Comparison of ENCODE assay signal across 23 cellular contexts in the genomic region with DNA sequence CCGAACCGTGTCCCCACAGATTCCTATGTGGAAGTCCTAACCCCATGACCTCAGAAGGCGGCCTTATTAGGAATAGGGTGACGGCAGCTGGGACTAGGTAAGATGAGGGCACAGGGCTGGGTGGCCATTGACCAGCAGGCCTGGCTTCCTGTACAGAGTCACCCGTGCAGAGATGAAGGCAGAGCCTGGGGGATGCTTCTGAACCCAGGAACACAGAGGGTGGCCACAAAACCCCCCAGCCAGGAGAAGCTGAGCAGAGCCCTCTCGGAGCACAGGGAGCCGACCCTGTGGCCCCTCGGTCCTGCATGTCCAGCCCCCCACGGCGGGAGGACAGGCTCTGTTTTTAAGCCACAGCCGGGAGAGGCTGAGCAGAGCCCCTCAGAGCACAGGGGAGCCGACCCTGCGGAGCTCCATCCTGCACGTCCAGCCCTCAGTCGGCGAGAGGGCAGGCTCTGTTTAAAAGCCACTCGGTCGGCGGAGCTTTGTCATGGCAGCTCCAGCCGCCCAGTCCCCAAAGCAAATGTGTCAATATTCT. TPM values are rescaled to one million over a fixed set of nuclear protein-coding genes. Genes with fewer than 3 reads are reported as not detected.
DNase-seq lines count a peak whose midpoint lies in the region; ATAC-seq and TF ChIP-seq lines count a peak whose summit lies in the region.
"Had no signal": no experiment of that assay in that cellular context is flagged by ENCODE, and none has a peak within 500 bp of the region (broad histone marks: within the 10 kb centered on the region; RNA-seq: fewer than 3 reads in every experiment).

No MANE protein-coding gene starts in this region.

- H3K4me3 ChIP-seq in SK-N-SH (ENCODE audit: low read depth in 2 of 2, low read length in 1 of 2), result no peak overlapping the region
- H3K4me3 ChIP-seq: tibial artery had no signal

- H2AFZ ChIP-seq in SK-N-SH (ENCODE audit: low read depth), result no peak overlapping the region

- H3K9me3 ChIP-seq in SK-N-SH (no peaks in the 10 kb centered on the region), T-helper 17 cell (ENCODE audit: control insufficient read depth, low read length, poor library complexity, severe bottlenecking) (no peaks in the 10 kb centered on the region)
- H3K9me3 ChIP-seq: tibial artery had no signal

- intact Hi-C loops in natural killer cell (cut with micrococcal nuclease), result no loop called here

- POLR2A ChIA-PET in SK-N-SH (lab: Yijun Ruan, JAX), result no interaction called here
- POLR2A ChIA-PET in naive thymus-derived CD8-positive, alpha-beta T cell (lab: Charles Lee), result no interaction called here

- no peak overlapping the region for H3K9ac ChIP-seq in SK-N-SH

- ATAC-seq in SK-N-SH treated with all-trans-retinoic acid at 6 μM for 48 hours (no peak), T-helper 17 cell (no peak), natural killer cell (no peak), HG03045 (IDR thresholded peaks at IDR 0.05; ENCODE audit: unreplicated experiment) (no peak), HG03095 (IDR thresholded peaks at IDR 0.05; ENCODE audit: unreplicated experiment) (no peak)
- no peak for ATAC-seq in naive thymus-derived CD8-positive, alpha-beta T cell

- H3K27me3 Mint-ChIP-seq in T-helper 17 cell, result no peaks in the 10 kb centered on the region
- peaks cover 0 to 9% of the 10 kb centered on the region in 2 donors for H3K27me3 Mint-ChIP-seq in natural killer cell (ENCODE audit: low read depth in 2 of 2)
- H3K27me3 Mint-ChIP-seq in naive thymus-derived CD8-positive, alpha-beta T cell, result peaks cover 0 to 3% (median under 1%) of the 10 kb centered on the region in 5 donors

- TF ChIP-seq CTCF in SK-N-SH (IDR thresholded peaks at IDR 0.05) (no peak), natural killer cell (IDR thresholded peaks at IDR 0.05) (no peak)

- H3K27ac Mint-ChIP-seq in T-helper 17 cell (peak overlapping the region; percentile 94), natural killer cell (no peak overlapping the region)
- peak overlapping the region in 1 of 10 donors; percentile 69 for H3K27ac Mint-ChIP-seq in naive thymus-derived CD8-positive, alpha-beta T cell
- H3K27ac Mint-ChIP-seq: dendritic cell treated with granulocyte-macrophage colony-stimulating factor and Interleukin-4, amounts not matched to agents 40 ng/mL and 50 ng/mL, for 4 days had no signal

- H3K4me3 Mint-ChIP-seq in T-helper 17 cell (peak overlapping the region; percentile 45), natural killer cell (no peak overlapping the region)
- H3K4me3 Mint-ChIP-seq in naive thymus-derived CD8-positive, alpha-beta T cell, result peak overlapping the region in 1 of 10 donors; percentile 62
- H3K4me3 Mint-ChIP-seq: dendritic cell treated with granulocyte-macrophage colony-stimulating factor and Interleukin-4, amounts not matched to agents 40 ng/mL and 50 ng/mL, for 4 days; nephron had no signal

- TF ChIP-seq RAD21 in SK-N-SH (IDR thresholded peaks at IDR 0.05; ENCODE audit: low read length), result no peak

- CTCF ChIA-PET in SK-N-SH (lab: Yijun Ruan, JAX), result interaction anchor here (1.0 kb wide), 1 partner anchor 12 kb away, joined by 3 read pairs; no protein-coding TSS in a partner anchor

- no peak overlapping the region for H3K27ac ChIP-seq in SK-N-SH (ENCODE audit: low read depth in 2 of 2, low read length in 1 of 2)
- H3K27ac ChIP-seq: 22Rv1, tibial artery had no signal

- no peaks in the 10 kb centered on the region for H3K79me2 ChIP-seq in SK-N-SH (ENCODE audit: insufficient read depth)

- no peaks in the 10 kb centered on the region for H3K27me3 ChIP-seq in SK-N-SH (ENCODE audit: insufficient read depth)

- H3K9me2 ChIP-seq in SK-N-SH, result no peaks in the 10 kb centered on the region

- H3K9me3 Mint-ChIP-seq in natural killer cell, result no peaks in the 10 kb centered on the region
- H3K9me3 Mint-ChIP-seq in naive thymus-derived CD8-positive, alpha-beta T cell, result no peaks in the 10 kb centered on the region
- H3K9me3 Mint-ChIP-seq: dendritic cell treated with granulocyte-macrophage colony-stimulating factor and Interleukin-4, amounts not matched to agents 40 ng/mL and 50 ng/mL, for 4 days; nephron had no signal

- no peaks in the 10 kb centered on the region for H3K36me3 Mint-ChIP-seq in T-helper 17 cell (ENCODE audit: low read depth)
- no peaks in the 10 kb centered on the region for H3K36me3 Mint-ChIP-seq in natural killer cell
- no peaks in the 10 kb centered on the region for H3K36me3 Mint-ChIP-seq in naive thymus-derived CD8-positive, alpha-beta T cell

- no peaks in the 10 kb centered on the region for H3K36me3 ChIP-seq in SK-N-SH (replicated peaks in 1 of 2; ENCODE audit: control insufficient read depth in 1 of 2, insufficient read depth in 2 of 2, low read length in 1 of 2)
- H3K36me3 ChIP-seq: tibial artery had no signal

- no peaks in the 10 kb centered on the region for H4K20me1 ChIP-seq in SK-N-SH (ENCODE audit: insufficient read depth)

- peaks cover 12 to 19% of the 10 kb centered on the region in 2 experiments; a peak in 3 of 4 replicates for H3K4me1 ChIP-seq in SK-N-SH (ENCODE audit: control insufficient read depth in 1 of 2, insufficient read depth in 2 of 2, low read depth in 1 of 2, low read length in 1 of 2)

- WGBS in SK-N-SH (ENCODE audit: low lambda C conversion rate), result 68% methylated on average over 20 of the region's 20 CpGs

- H3K4me1 Mint-ChIP-seq in T-helper 17 cell, result peaks cover 18% of the 10 kb centered on the region
- H3K4me1 Mint-ChIP-seq in natural killer cell, result peaks cover 0 to 13% of the 10 kb centered on the region in 2 donors
- peaks cover 4 to 21% (median 15%) of the 10 kb centered on the region in 4 donors for H3K4me1 Mint-ChIP-seq in naive thymus-derived CD8-positive, alpha-beta T cell

- no peak for TF ChIP-seq EP300 in SK-N-SH (IDR thresholded peaks at IDR 0.05; ENCODE audit: borderline replicate concordance in 1 of 2, low read depth in 1 of 2, low read length in 1 of 2)

- no peak overlapping the region for H3K4me2 ChIP-seq in SK-N-SH

- H3F3A ChIP-seq in SK-N-SH (replicated peaks; ENCODE audit: insufficient read depth), result no peaks in the 10 kb centered on the region

- DNase-seq in SK-N-SH (peak; percentile 30), 8988T (peak; percentile 22), T-helper 17 cell (no peak), natural killer cell (peak; percentile 8)
- DNase-seq in naive thymus-derived CD8-positive, alpha-beta T cell, result no peak
- DNase-seq: activated CD8-positive, alpha-beta memory T cell treated with anti-CD3 and anti-CD28 coated beads, Interleukin-2, amount 50 U/mL, for 4 hours; activated naive CD4-positive, alpha-beta T cell treated with Interleukin-2 at 50 U/mL for 16 hours; AML-193; amygdala; EL; Kasumi-1; NCI-H1694 treated with DMSO at 0.1 percent for 48 hours; NCI-H526 treated with DMSO at 0.1 percent for 48 hours; stimulated activated naive CD4-positive, alpha-beta T cell had no signal

TF ChIP-seq in SK-N-SH, 30 proteins besides CTCF, POLR2A, EP300 and RAD21 (continues in another document):
- TF ChIP-seq POLR2AphosphoS5 (IDR thresholded peaks at IDR 0.05; ENCODE audit: low read depth, low read length) (no peak), GABPA (IDR thresholded peaks at IDR 0.05; ENCODE audit: low read depth) (no peak), ELF1 (IDR thresholded peaks at IDR 0.05) (no peak), TEAD4 (IDR thresholded peaks at IDR 0.05; ENCODE audit: borderline replicate concordance, insufficient read depth) (no peak), YY1 (IDR thresholded peaks at IDR 0.05; ENCODE audit: low read depth) (no peak)
- TF ChIP-seq, protein P1, sequence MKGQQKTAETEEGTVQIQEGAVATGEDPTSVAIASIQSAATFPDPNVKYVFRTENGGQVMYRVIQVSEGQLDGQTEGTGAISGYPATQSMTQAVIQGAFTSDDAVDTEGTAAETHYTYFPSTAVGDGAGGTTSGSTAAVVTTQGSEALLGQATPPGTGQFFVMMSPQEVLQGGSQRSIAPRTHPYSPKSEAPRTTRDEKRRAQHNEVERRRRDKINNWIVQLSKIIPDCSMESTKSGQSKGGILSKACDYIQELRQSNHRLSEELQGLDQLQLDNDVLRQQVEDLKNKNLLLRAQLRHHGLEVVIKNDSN (IDR thresholded peaks at IDR 0.05; ENCODE audit: borderline replicate concordance, low read depth), result no peak

TF ChIP-seq in SK-N-SH treated with all-trans-retinoic acid at 6 μM for 48 hours, 23 proteins besides CTCF, POLR2A, EP300 and RAD21 (continues in another document):
- TF ChIP-seq PPARA (CRISPR knock-in tag; IDR thresholded peaks at IDR 0.05; ENCODE audit: borderline replicate concordance) (no peak), ARNTL (CRISPR knock-in tag; IDR thresholded peaks at IDR 0.05; ENCODE audit: borderline replicate concordance, low read depth) (no peak), SNAI2 (CRISPR knock-in tag; IDR thresholded peaks at IDR 0.05) (no peak), RARB (CRISPR knock-in tag; IDR thresholded peaks at IDR 0.05) (no peak), ZNF8 (CRISPR knock-in tag; IDR thresholded peaks at IDR 0.05) (no peak), ZFP3 (CRISPR knock-in tag; IDR thresholded peaks at IDR 0.05) (no peak), ESRRG (CRISPR knock-in tag; IDR thresholded peaks at IDR 0.05) (no peak)

RNA-seq across cellular contexts. Expression of a gene that starts 2.7 kb away (rescaled TPM):
- not detected in 2 replicates for polyA plus RNA-seq in SK-N-SH (2012; rRNA removed)
- not detected in 2 replicates for polyA plus RNA-seq in SK-N-SH (2012; cell fraction: cytosol; rRNA removed)
- polyA plus RNA-seq in SK-N-SH (2012; cell fraction: nucleus; rRNA removed), result not detected in 2 replicates
- total RNA-seq in T-helper 17 cell (10 to 100 TPM in 1 of 2 donors, 1 to 10 TPM in 1; 8.1 to 10.4 TPM), natural killer cell (under 1 TPM in 1 of 3 donors, not detected in 2; 0.45 TPM)
- under 1 TPM; 0.23 to 0.47 TPM for total RNA-seq in naive thymus-derived CD8-positive, alpha-beta T cell
- polyA plus RNA-seq in naive thymus-derived CD8-positive, alpha-beta T cell, result 1 to 10 TPM in 1 of 3 donors, under 1 TPM in 2; 0.15 to 6.0 (median 0.60) TPM
- total RNA-seq: glomerular endothelial cell had no signal

RNA-seq across cellular contexts. Expression of a gene that starts 13.6 kb away (rescaled TPM):
- polyA plus RNA-seq in SK-N-SH (2012; rRNA removed), result not detected in 2 replicates
- polyA plus RNA-seq in SK-N-SH (2012; cell fraction: cytosol; rRNA removed), result not detected in 2 replicates
- not detected in 2 replicates for polyA plus RNA-seq in SK-N-SH (2012; cell fraction: nucleus; rRNA removed)
- total RNA-seq in T-helper 17 cell (under 1 TPM in 1 of 2 donors, not detected in 1; 0.12 TPM), natural killer cell (1 to 10 TPM in 1 of 3 donors, under 1 TPM in 2; 0.47 to 1.7 (median 0.68) TPM)
- not detected for total RNA-seq in naive thymus-derived CD8-positive, alpha-beta T cell
- polyA plus RNA-seq in naive thymus-derived CD8-positive, alpha-beta T cell, result not detected
- total RNA-seq: glomerular endothelial cell, mesenteric fat pad had no signal

RNA-seq across cellular contexts. Expression of a gene that starts 47.0 kb away (rescaled TPM):
- 0.05 TPM in 1 of 2 replicates, not detected in the other for polyA plus RNA-seq in SK-N-SH (2012; rRNA removed)
- polyA plus RNA-seq in SK-N-SH (2012; cell fraction: cytosol; rRNA removed), result 0.03 and 0.07 TPM in 2 replicates
- 0.54 and 0.62 TPM in 2 replicates for polyA plus RNA-seq in SK-N-SH (2012; cell fraction: nucleus; rRNA removed)
- total RNA-seq in T-helper 17 cell (1 to 10 TPM; 4.1 to 9.4 TPM), natural killer cell (1 to 10 TPM in 2 of 3 donors, under 1 TPM in 1; 0.39 to 6.6 (median 2.2) TPM)
- total RNA-seq in naive thymus-derived CD8-positive, alpha-beta T cell, result not detected
- not detected for polyA plus RNA-seq in naive thymus-derived CD8-positive, alpha-beta T cell

Comparison
In these comparisons a context has a peak if more than half of its experiments do, and no peak if none do; other contexts are left out.
1. DNase-seq: peak in SK-N-SH (single experiment), 8988T (single experiment) and natural killer cell (single experiment); none in T-helper 17 cell (0 of 3) and naive thymus-derived CD8-positive, alpha-beta T cell (0 of 10).
2. RNA of a gene that starts 2.7 kb away (total RNA-seq): 8.1 to 10.4 TPM in T-helper 17 cell; 0.23 to 0.47 TPM in naive thymus-derived CD8-positive, alpha-beta T cell and 0.45 TPM in natural killer cell; every median in the first group is over 4 times any median in the second.